In the genomic region with DNA sequence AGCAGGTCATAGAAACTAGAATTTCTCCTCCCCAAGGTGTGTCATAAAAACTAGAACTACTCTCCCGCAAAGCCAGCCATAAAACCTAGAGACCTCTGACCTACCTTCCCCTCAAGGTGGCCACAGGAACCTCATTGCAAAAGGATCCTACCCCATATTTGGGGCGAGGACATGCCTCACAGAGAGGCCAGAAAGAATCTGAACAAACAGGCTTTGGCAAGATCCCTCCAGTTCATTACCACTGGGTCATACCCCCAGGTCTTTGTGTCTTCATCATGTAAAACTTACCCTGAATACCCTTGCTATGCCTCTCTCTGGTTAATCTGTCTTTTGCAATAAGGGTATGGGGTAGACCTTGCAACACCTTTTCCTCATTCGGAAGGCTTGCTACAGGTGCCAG, we compare ENCODE assay signal across 30 cellular contexts.
"Had no signal": no experiment of that assay in that cellular context is flagged by ENCODE, and none has a peak within 500 bp of the region (broad histone marks: within the 10 kb centered on the region; RNA-seq: fewer than 3 reads in every experiment).

No MANE protein-coding gene starts in this region.

- H3K36me3 ChIP-seq: colonic mucosa, gastroesophageal sphincter, ovary, prostate gland, sigmoid colon, thoracic aorta, upper lobe of left lung, vagina, WERI-Rb-1 had no signal

- H3K4me1 Mint-ChIP-seq: activated CD4-positive, alpha-beta T cell treated with anti-CD3 and anti-CD28 coated beads, Interleukin-2, amount 10 ng/mL, durations not matched to agents 24 days and 14 days had no signal

- H3K27me3 ChIP-seq: colonic mucosa, dorsolateral prefrontal cortex, gastroesophageal sphincter, ovary, sigmoid colon, upper lobe of left lung, vagina had no signal

- H3K4me3 ChIP-seq: colonic mucosa, dorsolateral prefrontal cortex, gastroesophageal sphincter, ovary, prostate gland, sigmoid colon, thoracic aorta, upper lobe of left lung, vagina had no signal

- H3K27ac ChIP-seq: colonic mucosa, dorsolateral prefrontal cortex, gastroesophageal sphincter, ovary, prostate gland, thoracic aorta, upper lobe of left lung, vagina, WERI-Rb-1 had no signal

- DNase-seq: activated CD4-positive, alpha-beta memory T cell treated with anti-CD3 and anti-CD28 coated beads for 36 hours; activated CD4-positive, alpha-beta T cell treated with anti-CD3 and anti-CD28 coated beads, Interleukin-2, amount 10 ng/mL, durations not matched to agents 24 days and 14 days; activated CD4-positive, CD25-positive, alpha-beta regulatory T cell treated with anti-CD3 and anti-CD28 coated beads, Interleukin-2, amount 50 U/mL, for 72 hours; activated naive CD4-positive, alpha-beta T cell; activated T-cell treated with anti-CD3 and anti-CD28 coated beads, Interleukin-2, amount 50 U/mL, for 4 hours; colonic mucosa; dorsolateral prefrontal cortex; effector memory CD4-positive, alpha-beta T cell; erythroblast; hippocampal formation; immature natural killer cell; kidney; left colon; midbrain; natural killer cell; ovary; retina; sigmoid colon; stimulated activated CD4-positive, alpha-beta T cell treated with anti-CD3 and anti-CD28 coated beads, Interleukin-4, amount 100 ng/mL, for 24 hours; T-helper 9 cell; upper lobe of left lung; WERI-Rb-1 had no signal

- H3K4me1 ChIP-seq: colonic mucosa, gastroesophageal sphincter, prostate gland, upper lobe of left lung, vagina had no signal

- H3K9me3 ChIP-seq: colonic mucosa, ovary, prostate gland, sigmoid colon, thoracic aorta, vagina had no signal

- H3K4me3 Mint-ChIP-seq: activated CD4-positive, alpha-beta memory T cell treated with anti-CD3 and anti-CD28 coated beads for 36 hours; activated CD4-positive, alpha-beta T cell treated with anti-CD3 and anti-CD28 coated beads, Interleukin-2, amount 10 ng/mL, durations not matched to agents 24 days and 14 days; activated T-cell treated with anti-CD3 and anti-CD28 coated beads, Interleukin-2, amount 50 U/mL, for 4 hours; immature natural killer cell; natural killer cell; stimulated activated effector memory CD8-positive, alpha-beta T cell treated with anti-CD3 and anti-CD28 coated beads, Interleukin-12 subunit alpha, Interleukin-12 subunit beta, amount 100 ng/mL, for 72 hours; stimulated activated naive CD8-positive, alpha-beta T cell treated with anti-CD3 and anti-CD28 coated beads, Interleukin-15, Interleukin-2, amounts not matched to agents 100 ng/mL and 50 ng/mL, for 24 hours; T-helper 1 cell treated with Interleukin-12 subunit alpha and Interleukin-12 subunit beta and Interleukin-4 antibody, amounts not matched to agents 30 μg/mL and 1 μg/mL, for 36 hours had no signal

- H3K27me3 Mint-ChIP-seq: activated CD4-positive, alpha-beta memory T cell treated with anti-CD3 and anti-CD28 coated beads for 36 hours; stimulated activated naive CD8-positive, alpha-beta T cell treated with anti-CD3 and anti-CD28 coated beads, Interleukin-15, Interleukin-2, amounts not matched to agents 100 ng/mL and 50 ng/mL, for 24 hours had no signal

- ATAC-seq: activated naive CD4-positive, alpha-beta T cell treated with anti-CD3 and anti-CD28 coated beads, Interleukin-2, amount 50 U/mL, for 72 hours; activated T-cell treated with anti-CD3 and anti-CD28 coated beads, Interleukin-2, amount 50 U/mL, for 4 hours; gastroesophageal sphincter; left colon; natural killer cell; stimulated activated effector memory CD8-positive, alpha-beta T cell treated with anti-CD3 and anti-CD28 coated beads, Interleukin-12 subunit alpha, Interleukin-12 subunit beta, amount 100 ng/mL, for 72 hours had no signal

- H3K9me3 Mint-ChIP-seq: activated CD4-positive, alpha-beta memory T cell treated with anti-CD3 and anti-CD28 coated beads for 36 hours; activated CD4-positive, alpha-beta T cell treated with anti-CD3 and anti-CD28 coated beads, Interleukin-2, amount 10 ng/mL, durations not matched to agents 24 days and 14 days; activated naive CD4-positive, alpha-beta T cell treated with anti-CD3 and anti-CD28 coated beads, Interleukin-2, amount 50 U/mL, for 72 hours; activated T-cell treated with anti-CD3 and anti-CD28 coated beads, Interleukin-2, amount 50 U/mL, for 4 hours; natural killer cell; stimulated activated effector memory CD8-positive, alpha-beta T cell treated with anti-CD3 and anti-CD28 coated beads, Interleukin-12 subunit alpha, Interleukin-12 subunit beta, amount 100 ng/mL, for 72 hours; stimulated activated naive CD8-positive, alpha-beta T cell treated with anti-CD3 and anti-CD28 coated beads, Interleukin-15, Interleukin-2, amounts not matched to agents 100 ng/mL and 50 ng/mL, for 24 hours; T-helper 1 cell treated with Interleukin-12 subunit alpha and Interleukin-12 subunit beta and Interleukin-4 antibody, amounts not matched to agents 30 μg/mL and 1 μg/mL, for 36 hours had no signal

- H3K36me3 Mint-ChIP-seq: activated CD4-positive, alpha-beta memory T cell treated with anti-CD3 and anti-CD28 coated beads for 36 hours; activated naive CD4-positive, alpha-beta T cell treated with anti-CD3 and anti-CD28 coated beads, Interleukin-2, amount 50 U/mL, for 72 hours; immature natural killer cell; natural killer cell; stimulated activated effector memory CD8-positive, alpha-beta T cell treated with anti-CD3 and anti-CD28 coated beads, Interleukin-12 subunit alpha, Interleukin-12 subunit beta, amount 100 ng/mL, for 72 hours had no signal

- H3K27ac Mint-ChIP-seq: activated CD4-positive, alpha-beta memory T cell treated with anti-CD3 and anti-CD28 coated beads for 36 hours; activated CD4-positive, alpha-beta T cell treated with anti-CD3 and anti-CD28 coated beads, Interleukin-2, amount 10 ng/mL, durations not matched to agents 24 days and 14 days; activated naive CD4-positive, alpha-beta T cell treated with anti-CD3 and anti-CD28 coated beads, Interleukin-2, amount 50 U/mL, for 72 hours; natural killer cell; stimulated activated effector memory CD8-positive, alpha-beta T cell treated with anti-CD3 and anti-CD28 coated beads, Interleukin-12 subunit alpha, Interleukin-12 subunit beta, amount 100 ng/mL, for 72 hours; stimulated activated naive CD8-positive, alpha-beta T cell treated with anti-CD3 and anti-CD28 coated beads, Interleukin-15, Interleukin-2, amounts not matched to agents 100 ng/mL and 50 ng/mL, for 24 hours; T-helper 1 cell treated with Interleukin-12 subunit alpha and Interleukin-12 subunit beta and Interleukin-4 antibody, amounts not matched to agents 30 μg/mL and 1 μg/mL, for 36 hours had no signal
